ENCODE assay signal across 9 cellular contexts in the genomic region with DNA sequence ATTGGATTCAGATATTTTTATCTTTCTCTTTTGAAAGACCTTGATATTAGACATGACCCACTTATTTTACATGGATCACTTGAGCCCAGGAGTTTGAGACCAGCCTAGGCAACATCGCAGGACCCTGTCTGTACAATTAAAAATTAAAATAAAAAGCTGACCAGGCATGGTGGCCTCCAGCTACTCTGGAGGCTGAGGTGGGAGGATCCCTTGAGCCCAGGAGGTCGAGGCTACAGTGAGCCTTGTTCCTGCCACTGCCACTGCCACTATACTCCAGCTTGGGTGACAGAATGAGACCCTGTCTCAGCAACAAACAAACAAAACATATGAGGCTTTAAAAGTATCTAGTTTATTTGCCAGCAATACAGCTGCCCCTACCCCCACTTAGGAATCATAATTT. TPM values are rescaled to one million over a fixed set of nuclear protein-coding genes. Genes with fewer than 3 reads are reported as not detected.
DNase-seq lines count a peak whose midpoint lies in the region; ATAC-seq and TF ChIP-seq lines count a peak whose summit lies in the region.
"Had no signal": no experiment of that assay in that cellular context is flagged by ENCODE, and none has a peak within 500 bp of the region (broad histone marks: within the 10 kb centered on the region; RNA-seq: fewer than 3 reads in every experiment).

No MANE protein-coding gene starts in this region.

- peak overlapping the region; percentile 91 for H3K27ac ChIP-seq in cardiac muscle cell
- peak overlapping the region; percentile 95 for H3K27ac ChIP-seq in lower lobe of right lung

- H3K9me3 ChIP-seq in cardiac muscle cell (ENCODE audit: low read depth) (no peaks in the 10 kb centered on the region), adipocyte (ENCODE audit: control insufficient read depth, low read length) (no peaks in the 10 kb centered on the region), lower lobe of right lung (no peaks in the 10 kb centered on the region)

- no peaks in the 10 kb centered on the region for H3K36me3 ChIP-seq in cardiac muscle cell
- peaks cover 8% of the 10 kb centered on the region for H3K36me3 ChIP-seq in adipocyte (ENCODE audit: control insufficient read depth, insufficient read depth, low read length, severe bottlenecking)
- H3K36me3 ChIP-seq in lower lobe of right lung: peaks cover 16% of the 10 kb centered on the region

- H3K4me3 Mint-ChIP-seq in type B pancreatic cell: peak overlapping the region; percentile 99

- peak overlapping the region; percentile 93 for H3K9ac ChIP-seq in adipocyte (ENCODE audit: low read length)

- intact Hi-C loops in cardiac septum (cut with DNase I) (loop anchor here (2.0 to 5.0 kb wide), 3 partner anchors 92 to 253 kb away; partner anchors contain the start of gene RASA2), lower lobe of right lung (cut with DNase I) (no loop called here)

- TF ChIP-seq CTCF in cardiac muscle cell (IDR thresholded peaks at IDR 0.05; ENCODE audit: low read depth, low read length): no peak
- no peak for TF ChIP-seq CTCF in lower lobe of right lung (IDR thresholded peaks at IDR 0.05)
- TF ChIP-seq CTCF in type B pancreatic cell (conservative IDR thresholded peaks at IDR 0.05): no peak

- ATAC-seq in lower lobe of right lung: no peak

- no peaks in the 10 kb centered on the region for H3K9me3 Mint-ChIP-seq in type B pancreatic cell

- H3K4me1 Mint-ChIP-seq in type B pancreatic cell (ENCODE audit: unreplicated experiment): peaks cover 14% of the 10 kb centered on the region

- H3K27ac Mint-ChIP-seq in type B pancreatic cell: peak overlapping the region; percentile 99

- no peak for DNase-seq in cardiac muscle cell (ENCODE audit: low read depth in 1 of 2, low spot score in 1 of 2)
- no peak for DNase-seq in cardiac septum (ENCODE audit: low spot score)
- DNase-seq in adipocyte (ENCODE audit: low read depth): no peak
- no peak for DNase-seq in lower lobe of right lung
- no peak for DNase-seq in type B pancreatic cell (ENCODE audit: extremely low spot score, unreplicated experiment)
- DNase-seq in SKM-1 treated with dmso at 0.1 percent for 144 hours (lab: John Stamatoyannopoulos, UW; ENCODE audit: unreplicated experiment): no peak
- DNase-seq in GM19240 (ENCODE audit: insufficient read length, low spot score): no peak
- no peak for DNase-seq in NCI-H187 treated with DMSO at 0.1 percent for 48 hours (lab: John Stamatoyannopoulos, UW)

- peaks cover 3% of the 10 kb centered on the region for H3K36me3 Mint-ChIP-seq in type B pancreatic cell

- peak overlapping the region; percentile 91 for H3K4me3 ChIP-seq in cardiac muscle cell
- H3K4me3 ChIP-seq in adipocyte (ENCODE audit: low read length): peak overlapping the region; percentile 98
- H3K4me3 ChIP-seq in lower lobe of right lung: peak overlapping the region; percentile 78

- H3K27me3 ChIP-seq in cardiac muscle cell (no peaks in the 10 kb centered on the region), adipocyte (replicated peaks; ENCODE audit: control insufficient read depth, insufficient read depth, low read length) (no peaks in the 10 kb centered on the region), lower lobe of right lung (ENCODE audit: low read depth) (no peaks in the 10 kb centered on the region)

- no peaks in the 10 kb centered on the region for H3K27me3 Mint-ChIP-seq in type B pancreatic cell

- H3K4me1 ChIP-seq in cardiac muscle cell (ENCODE audit: low read depth) (peaks cover 14% of the 10 kb centered on the region), adipocyte (ENCODE audit: control insufficient read depth, insufficient read depth, low read length) (peaks cover 43% of the 10 kb centered on the region), lower lobe of right lung (peaks cover 51% of the 10 kb centered on the region)

RNA-seq across cellular contexts. Expression of gene RNF7, which starts 1.6 kb away (rescaled TPM):
- total RNA-seq in cardiac muscle cell (73.0 and 77.5 TPM in 2 replicates), cardiac septum (77.5 TPM), lower lobe of right lung (69.3 TPM), type B pancreatic cell (ENCODE audit: low replicate concordance) (106 and 107 TPM in 2 replicates)
- 189 and 234 TPM in 2 replicates for polyA plus RNA-seq in cardiac muscle cell

RNA-seq across cellular contexts. Expression of gene GRK7, which starts 23.5 kb away (rescaled TPM):
- total RNA-seq in cardiac muscle cell: not detected in 2 replicates
- polyA plus RNA-seq in cardiac muscle cell: not detected in 2 replicates
- 0.08 TPM for total RNA-seq in cardiac septum
- total RNA-seq in lower lobe of right lung: not detected
- total RNA-seq in type B pancreatic cell (ENCODE audit: low replicate concordance): 0.10 TPM in 1 of 2 replicates, not detected in the other
- total RNA-seq: Daoy had no signal
